ENCODE assay signal across 9 cellular contexts in genomic region chr2:26692814-26693286, GRCh38. TPM values are rescaled to one million over a fixed set of nuclear protein-coding genes. Genes with fewer than 3 reads are reported as not detected.
A peak's percentile ranks its signal among the peaks of the same experiment; 100 is the strongest.
DNase-seq lines count a peak whose midpoint lies in the region; ATAC-seq and TF ChIP-seq lines count a peak whose summit lies in the region.
"Had no signal": no experiment of that assay in that cellular context is flagged by ENCODE, and none has a peak within 500 bp of the region (broad histone marks: within the 10 kb centered on the region; RNA-seq: fewer than 3 reads in every experiment).

No MANE protein-coding gene starts in this region.

- DNase-seq in breast epithelium (ENCODE audit: low spot score in 2 of 2) (no peak), MCF 10A (ENCODE audit: unreplicated experiment) (no peak), ascending aorta (ENCODE audit: low spot score in 2 of 2) (no peak), kidney tubule cell (ENCODE audit: low spot score) (peak; percentile 66), upper lobe of right lung (no peak), NCI-H128 (lab: John Stamatoyannopoulos, UW; ENCODE audit: unreplicated experiment) (no peak), NK-92 (lab: John Stamatoyannopoulos, UW; ENCODE audit: unreplicated experiment) (no peak), GM13977 (ENCODE audit: low spot score) (no peak)

- intact Hi-C loops in breast epithelium (cut with DNase I; ENCODE audit: low total_unique reads), result no loop called here
- intact Hi-C loops in MCF 10A (cut with micrococcal nuclease), result no loop called here
- intact Hi-C loops in ascending aorta (cut with DNase I), result loop anchor here (1.0 to 5.0 kb wide), 4 partner anchors 11 to 76 kb away; no protein-coding TSS in a partner anchor
- intact Hi-C loops in upper lobe of right lung (cut with DNase I), result no loop called here

- no peaks in the 10 kb centered on the region for H3K36me3 Mint-ChIP-seq in MCF 10A (ENCODE audit: insufficient read depth, unreplicated experiment)

- CTCF ChIA-PET in MCF 10A (lab: Yijun Ruan, JAX), result no interaction called here

- BruUV-seq in MCF 10A (replicated peaks; lab: Mats Ljungman, UMichigan), result no TSS peak

- TF ChIP-seq CTCF in breast epithelium (IDR thresholded peaks at IDR 0.05) (no peak), MCF 10A (IDR thresholded peaks at IDR 0.05; ENCODE audit: unreplicated experiment) (no peak), ascending aorta (IDR thresholded peaks at IDR 0.05) (no peak), upper lobe of right lung (IDR thresholded peaks at IDR 0.05) (no peak), GM13977 (IDR thresholded peaks at IDR 0.05; ENCODE audit: extremely low read depth, insufficient read depth, missing control alignments) (no peak)

- peaks cover 0 to 7% of the 10 kb centered on the region in 2 donors for H3K4me1 ChIP-seq in breast epithelium
- peaks cover 14 to 19% of the 10 kb centered on the region in 2 donors for H3K4me1 ChIP-seq in ascending aorta
- peaks cover 11% of the 10 kb centered on the region for H3K4me1 ChIP-seq in upper lobe of right lung

- TF ChIP-seq POLR2A in breast epithelium (IDR thresholded peaks at IDR 0.05), result no peak

- H3K27me3 Mint-ChIP-seq in MCF 10A (ENCODE audit: insufficient read depth, unreplicated experiment), result peaks cover 65% of the 10 kb centered on the region

- H3K36me3 ChIP-seq in breast epithelium, result no peaks in the 10 kb centered on the region
- H3K36me3 ChIP-seq in ascending aorta, result no peaks in the 10 kb centered on the region
- H3K36me3 ChIP-seq in upper lobe of right lung, result no peaks in the 10 kb centered on the region

- no peak overlapping the region for H3K4me3 Mint-ChIP-seq in MCF 10A (ENCODE audit: unreplicated experiment)

- H3K27ac ChIP-seq in breast epithelium (no peak overlapping the region), ascending aorta (peak overlapping the region; percentile 79), upper lobe of right lung (peak overlapping the region; percentile 47)

- ATAC-seq in upper lobe of right lung, result no peak

- no peak overlapping the region for H3K27ac Mint-ChIP-seq in MCF 10A (ENCODE audit: low read depth, unreplicated experiment)

- peaks cover 11% of the 10 kb centered on the region for H3K4me1 Mint-ChIP-seq in MCF 10A (ENCODE audit: insufficient read depth, unreplicated experiment)

- no peaks in the 10 kb centered on the region for H3K9me3 ChIP-seq in breast epithelium
- no peaks in the 10 kb centered on the region for H3K9me3 ChIP-seq in ascending aorta
- H3K9me3 ChIP-seq in upper lobe of right lung, result no peaks in the 10 kb centered on the region

- H3K9me3 Mint-ChIP-seq in MCF 10A (ENCODE audit: unreplicated experiment), result no peaks in the 10 kb centered on the region

- POLR2A ChIA-PET in MCF 10A (lab: Yijun Ruan, JAX), result no interaction called here

- H3K27me3 ChIP-seq in breast epithelium (peaks cover 0 to 58% of the 10 kb centered on the region in 2 donors), ascending aorta (no peaks in the 10 kb centered on the region), upper lobe of right lung (peaks cover 48% of the 10 kb centered on the region)

- in situ Hi-C loops in GM13977 (cut with MboI; ENCODE audit: low pct_unique_long_range_greater_than_20kb, low sequenced_read_pairs, unreplicated experiment), result no loop called here

- H3K4me3 ChIP-seq in breast epithelium (peak overlapping the region; percentile 33 to 64 (median 44)), ascending aorta (peak overlapping the region; percentile 66 to 80), upper lobe of right lung (peak overlapping the region; percentile 45)

RNA-seq across cellular contexts. Expression of gene KCNK3, which starts 0.3 kb away (rescaled TPM):
- total RNA-seq in breast epithelium (1 to 10 TPM in 2 of 3 donors, under 1 TPM in 1; 0.59 to 2.3 (median 1.4) TPM), MCF 10A (2022) (not detected in 2 replicates), ascending aorta (7.2 TPM), upper lobe of right lung (25.4 TPM)

RNA-seq across cellular contexts. Expression of gene CIB4, which starts 51.7 kb away (rescaled TPM):
- total RNA-seq in breast epithelium, result not detected
- not detected in 2 replicates for total RNA-seq in MCF 10A (2022)
- not detected for total RNA-seq in ascending aorta
- not detected for total RNA-seq in upper lobe of right lung
- total RNA-seq: NCI-H460 had no signal

Comparison
In these comparisons a context has a peak if more than half of its experiments do, and no peak if none do; other contexts are left out.
1. H3K27ac ChIP-seq: peak in ascending aorta (2 of 2) and upper lobe of right lung (single experiment); none in breast epithelium (0 of 2).
2. Peak in every context shown above with its lines, with median percentiles within 50 percentile points of each other: H3K4me3 ChIP-seq.